ENCODE assay signal across 1 cellular context in the genomic region with DNA sequence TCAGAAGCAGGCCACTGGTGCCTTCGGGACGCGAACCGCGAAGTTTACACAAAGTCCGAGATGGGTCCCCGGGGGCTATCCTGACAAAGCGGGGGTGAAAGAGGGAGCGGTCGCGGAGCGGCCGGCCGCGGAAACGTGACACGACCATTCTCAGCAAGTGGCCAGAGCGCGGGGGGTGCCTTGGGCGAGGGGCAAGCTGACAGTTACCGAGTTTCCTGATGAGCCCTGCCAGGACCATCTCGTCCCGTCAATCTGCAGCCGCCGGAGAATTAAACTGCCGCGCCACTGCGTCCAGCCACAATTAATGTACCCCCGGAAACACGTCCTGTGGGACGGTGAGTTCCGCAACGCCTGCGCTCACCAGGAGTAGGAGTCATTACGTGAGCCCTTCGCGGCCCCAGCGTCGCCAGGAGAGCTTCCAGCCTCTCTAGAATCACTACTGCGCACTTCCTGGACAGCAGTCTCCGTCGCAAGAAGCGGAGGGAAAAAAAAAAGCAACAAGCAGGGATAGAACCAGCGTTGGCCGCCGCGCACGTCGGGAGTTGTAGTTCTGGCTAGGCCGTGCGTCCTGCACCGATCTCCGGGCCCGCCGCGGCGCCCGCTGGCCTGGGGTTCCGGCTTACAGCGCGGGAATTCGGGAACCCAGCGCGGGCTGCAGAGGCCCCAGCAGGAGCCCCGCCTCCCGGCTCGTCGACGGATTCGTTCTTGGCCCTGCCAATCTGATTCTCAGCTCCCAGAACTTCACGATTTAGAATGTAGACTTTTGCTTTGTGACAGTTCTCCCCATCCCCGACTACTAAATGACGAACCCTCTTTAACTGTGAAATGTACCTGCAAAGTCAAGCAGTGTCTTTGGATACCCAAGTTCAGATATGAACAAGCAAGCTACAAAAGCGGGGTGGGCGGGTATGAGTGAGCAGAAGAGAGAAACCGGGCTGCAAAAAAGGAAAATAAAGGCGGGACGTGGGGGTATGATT.
TF ChIP-seq lines count a peak whose summit lies in the region.

A gene with protein sequence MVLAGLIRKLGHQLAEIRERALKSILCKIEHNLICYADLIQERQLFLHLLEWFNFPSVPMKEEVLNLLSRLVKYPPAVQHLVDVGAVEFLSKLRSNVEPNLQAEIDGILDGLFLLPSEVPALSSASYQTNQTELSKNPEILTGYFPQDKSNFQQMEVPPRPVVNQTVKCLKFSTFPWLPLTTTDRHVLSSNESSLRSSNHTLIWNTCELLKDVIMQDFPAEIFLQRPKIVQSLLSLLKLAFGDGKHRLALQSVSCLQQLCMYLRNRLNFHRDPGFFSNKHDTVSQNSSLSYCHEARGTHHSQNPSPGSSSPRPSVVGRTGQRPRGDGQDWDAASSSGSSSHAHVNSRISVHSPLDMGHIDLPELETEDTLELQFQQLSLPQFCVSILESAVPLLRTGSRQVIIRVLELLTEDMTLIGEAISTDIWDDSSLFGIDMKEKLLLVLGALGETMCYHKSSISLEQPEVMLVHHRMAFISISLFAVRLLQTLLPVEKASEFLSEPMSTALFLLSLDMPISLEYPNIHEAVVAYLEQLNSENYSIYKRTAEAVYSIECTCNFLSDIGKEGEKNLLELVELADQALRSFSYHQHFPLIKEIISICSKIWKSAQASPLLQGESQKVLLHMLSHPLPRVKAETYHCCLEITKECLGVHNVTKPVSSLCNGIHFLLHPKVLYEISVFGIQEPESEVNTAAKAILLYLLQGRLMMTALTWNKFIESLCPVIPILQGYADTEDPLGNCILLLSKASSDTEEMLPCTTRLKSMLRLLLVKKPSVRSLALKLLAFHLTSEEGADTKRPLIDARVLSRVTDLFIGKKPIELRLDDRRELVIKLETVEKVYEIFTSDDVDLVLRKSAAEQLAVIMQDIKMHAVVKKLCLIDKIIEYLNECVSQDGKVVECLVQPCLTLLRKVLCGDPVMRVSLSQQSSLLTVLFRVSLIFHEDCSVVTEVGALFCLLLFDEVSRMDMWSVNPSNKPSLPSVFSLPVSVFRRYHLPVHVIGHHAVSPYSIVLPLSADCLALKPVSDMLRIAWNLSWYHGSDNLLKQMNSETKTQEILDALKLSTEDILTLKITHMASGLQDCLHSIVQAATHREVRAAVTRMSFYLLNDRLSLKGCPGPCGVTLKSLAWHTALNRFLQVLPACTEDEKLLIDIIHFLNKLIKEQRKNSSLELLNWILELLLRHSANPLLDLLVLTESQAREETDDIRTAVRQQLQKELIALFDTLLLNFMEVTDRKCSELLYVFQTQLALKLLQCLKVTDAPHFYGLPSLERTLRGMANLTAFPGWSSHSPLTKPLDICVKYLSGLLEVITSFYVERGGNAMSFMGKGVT (N-terminal part only) (minus strand): TSS at position 267 of the 977 bp plus-strand sequence. CDS start 29 bp downstream, at position 238.

TF ChIP-seq in K562, 482 proteins besides CTCF, POLR2A, EP300 and RAD21 (continued from another document and continues in another):
- TF ChIP-seq, protein P1, sequence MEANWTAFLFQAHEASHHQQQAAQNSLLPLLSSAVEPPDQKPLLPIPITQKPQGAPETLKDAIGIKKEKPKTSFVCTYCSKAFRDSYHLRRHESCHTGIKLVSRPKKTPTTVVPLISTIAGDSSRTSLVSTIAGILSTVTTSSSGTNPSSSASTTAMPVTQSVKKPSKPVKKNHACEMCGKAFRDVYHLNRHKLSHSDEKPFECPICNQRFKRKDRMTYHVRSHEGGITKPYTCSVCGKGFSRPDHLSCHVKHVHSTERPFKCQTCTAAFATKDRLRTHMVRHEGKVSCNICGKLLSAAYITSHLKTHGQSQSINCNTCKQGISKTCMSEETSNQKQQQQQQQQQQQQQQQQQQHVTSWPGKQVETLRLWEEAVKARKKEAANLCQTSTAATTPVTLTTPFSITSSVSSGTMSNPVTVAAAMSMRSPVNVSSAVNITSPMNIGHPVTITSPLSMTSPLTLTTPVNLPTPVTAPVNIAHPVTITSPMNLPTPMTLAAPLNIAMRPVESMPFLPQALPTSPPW (CRISPR knock-in tag; IDR thresholded peaks at IDR 0.05), result peak; percentile 51; the same call in 1 of the 2 replicates
- 0 out of 2 replicates have a peak, but pooled peaks have one; percentile 44 for TF ChIP-seq ZNF584 (CRISPR knock-in tag; IDR thresholded peaks at IDR 0.05; ENCODE audit: low read depth)
- TF ChIP-seq NFYB (IDR thresholded peaks at IDR 0.05; ENCODE audit: extremely low read depth, insufficient read length), result peak; percentile 36
- TF ChIP-seq RBM34 (IDR thresholded peaks at IDR 0.05; ENCODE audit: borderline replicate concordance, insufficient read depth, low read length), result no peak
- TF ChIP-seq, protein P2, sequence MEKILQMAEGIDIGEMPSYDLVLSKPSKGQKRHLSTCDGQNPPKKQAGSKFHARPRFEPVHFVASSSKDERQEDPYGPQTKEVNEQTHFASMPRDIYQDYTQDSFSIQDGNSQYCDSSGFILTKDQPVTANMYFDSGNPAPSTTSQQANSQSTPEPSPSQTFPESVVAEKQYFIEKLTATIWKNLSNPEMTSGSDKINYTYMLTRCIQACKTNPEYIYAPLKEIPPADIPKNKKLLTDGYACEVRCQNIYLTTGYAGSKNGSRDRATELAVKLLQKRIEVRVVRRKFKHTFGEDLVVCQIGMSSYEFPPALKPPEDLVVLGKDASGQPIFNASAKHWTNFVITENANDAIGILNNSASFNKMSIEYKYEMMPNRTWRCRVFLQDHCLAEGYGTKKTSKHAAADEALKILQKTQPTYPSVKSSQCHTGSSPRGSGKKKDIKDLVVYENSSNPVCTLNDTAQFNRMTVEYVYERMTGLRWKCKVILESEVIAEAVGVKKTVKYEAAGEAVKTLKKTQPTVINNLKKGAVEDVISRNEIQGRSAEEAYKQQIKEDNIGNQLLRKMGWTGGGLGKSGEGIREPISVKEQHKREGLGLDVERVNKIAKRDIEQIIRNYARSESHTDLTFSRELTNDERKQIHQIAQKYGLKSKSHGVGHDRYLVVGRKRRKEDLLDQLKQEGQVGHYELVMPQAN (IDR thresholded peaks at IDR 0.05; ENCODE audit: borderline replicate concordance), result peak; percentile 41; the same call in 1 of the 2 replicates
- TF ChIP-seq CBX1 (IDR thresholded peaks at IDR 0.05; ENCODE audit: low read depth), result peak; percentile 63; the same call in 1 of the 2 replicates
- peak in 1 of 2 experiments; percentile 99; a peak in 2 of 4 replicates for TF ChIP-seq TRIM24 (IDR thresholded peaks at IDR 0.05)
- peak; percentile 75 for TF ChIP-seq ATF7 (IDR thresholded peaks at IDR 0.05)
- TF ChIP-seq, protein P3, sequence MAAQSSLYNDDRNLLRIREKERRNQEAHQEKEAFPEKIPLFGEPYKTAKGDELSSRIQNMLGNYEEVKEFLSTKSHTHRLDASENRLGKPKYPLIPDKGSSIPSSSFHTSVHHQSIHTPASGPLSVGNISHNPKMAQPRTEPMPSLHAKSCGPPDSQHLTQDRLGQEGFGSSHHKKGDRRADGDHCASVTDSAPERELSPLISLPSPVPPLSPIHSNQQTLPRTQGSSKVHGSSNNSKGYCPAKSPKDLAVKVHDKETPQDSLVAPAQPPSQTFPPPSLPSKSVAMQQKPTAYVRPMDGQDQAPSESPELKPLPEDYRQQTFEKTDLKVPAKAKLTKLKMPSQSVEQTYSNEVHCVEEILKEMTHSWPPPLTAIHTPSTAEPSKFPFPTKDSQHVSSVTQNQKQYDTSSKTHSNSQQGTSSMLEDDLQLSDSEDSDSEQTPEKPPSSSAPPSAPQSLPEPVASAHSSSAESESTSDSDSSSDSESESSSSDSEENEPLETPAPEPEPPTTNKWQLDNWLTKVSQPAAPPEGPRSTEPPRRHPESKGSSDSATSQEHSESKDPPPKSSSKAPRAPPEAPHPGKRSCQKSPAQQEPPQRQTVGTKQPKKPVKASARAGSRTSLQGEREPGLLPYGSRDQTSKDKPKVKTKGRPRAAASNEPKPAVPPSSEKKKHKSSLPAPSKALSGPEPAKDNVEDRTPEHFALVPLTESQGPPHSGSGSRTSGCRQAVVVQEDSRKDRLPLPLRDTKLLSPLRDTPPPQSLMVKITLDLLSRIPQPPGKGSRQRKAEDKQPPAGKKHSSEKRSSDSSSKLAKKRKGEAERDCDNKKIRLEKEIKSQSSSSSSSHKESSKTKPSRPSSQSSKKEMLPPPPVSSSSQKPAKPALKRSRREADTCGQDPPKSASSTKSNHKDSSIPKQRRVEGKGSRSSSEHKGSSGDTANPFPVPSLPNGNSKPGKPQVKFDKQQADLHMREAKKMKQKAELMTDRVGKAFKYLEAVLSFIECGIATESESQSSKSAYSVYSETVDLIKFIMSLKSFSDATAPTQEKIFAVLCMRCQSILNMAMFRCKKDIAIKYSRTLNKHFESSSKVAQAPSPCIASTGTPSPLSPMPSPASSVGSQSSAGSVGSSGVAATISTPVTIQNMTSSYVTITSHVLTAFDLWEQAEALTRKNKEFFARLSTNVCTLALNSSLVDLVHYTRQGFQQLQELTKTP (IDR thresholded peaks at IDR 0.05; ENCODE audit: low read depth in 1 of 2, partially characterized antibody in 2 of 2), result peak in 1 of 2 experiments; percentile 89
- no peak for TF ChIP-seq ZNF224 (CRISPR knock-in tag; IDR thresholded peaks at IDR 0.05)
- peak in 1 of 2 experiments; percentile 61; a peak in 1 of 4 replicates for TF ChIP-seq HDAC1 (IDR thresholded peaks at IDR 0.05)
- peak; percentile 45 for TF ChIP-seq MEIS2 (IDR thresholded peaks at IDR 0.05; ENCODE audit: partially characterized antibody)
- TF ChIP-seq TOE1 (IDR thresholded peaks at IDR 0.05; ENCODE audit: borderline replicate concordance), result peak; percentile 75
- no peak for TF ChIP-seq TOE1 (CRISPR knock-in tag; IDR thresholded peaks at IDR 0.05; ENCODE audit: borderline replicate concordance, low read depth)
- peak; percentile 99 for TF ChIP-seq RBBP5 (IDR thresholded peaks at IDR 0.05; ENCODE audit: borderline replicate concordance, insufficient read depth, low read length, poor library complexity, severe bottlenecking)
- TF ChIP-seq, protein P4, sequence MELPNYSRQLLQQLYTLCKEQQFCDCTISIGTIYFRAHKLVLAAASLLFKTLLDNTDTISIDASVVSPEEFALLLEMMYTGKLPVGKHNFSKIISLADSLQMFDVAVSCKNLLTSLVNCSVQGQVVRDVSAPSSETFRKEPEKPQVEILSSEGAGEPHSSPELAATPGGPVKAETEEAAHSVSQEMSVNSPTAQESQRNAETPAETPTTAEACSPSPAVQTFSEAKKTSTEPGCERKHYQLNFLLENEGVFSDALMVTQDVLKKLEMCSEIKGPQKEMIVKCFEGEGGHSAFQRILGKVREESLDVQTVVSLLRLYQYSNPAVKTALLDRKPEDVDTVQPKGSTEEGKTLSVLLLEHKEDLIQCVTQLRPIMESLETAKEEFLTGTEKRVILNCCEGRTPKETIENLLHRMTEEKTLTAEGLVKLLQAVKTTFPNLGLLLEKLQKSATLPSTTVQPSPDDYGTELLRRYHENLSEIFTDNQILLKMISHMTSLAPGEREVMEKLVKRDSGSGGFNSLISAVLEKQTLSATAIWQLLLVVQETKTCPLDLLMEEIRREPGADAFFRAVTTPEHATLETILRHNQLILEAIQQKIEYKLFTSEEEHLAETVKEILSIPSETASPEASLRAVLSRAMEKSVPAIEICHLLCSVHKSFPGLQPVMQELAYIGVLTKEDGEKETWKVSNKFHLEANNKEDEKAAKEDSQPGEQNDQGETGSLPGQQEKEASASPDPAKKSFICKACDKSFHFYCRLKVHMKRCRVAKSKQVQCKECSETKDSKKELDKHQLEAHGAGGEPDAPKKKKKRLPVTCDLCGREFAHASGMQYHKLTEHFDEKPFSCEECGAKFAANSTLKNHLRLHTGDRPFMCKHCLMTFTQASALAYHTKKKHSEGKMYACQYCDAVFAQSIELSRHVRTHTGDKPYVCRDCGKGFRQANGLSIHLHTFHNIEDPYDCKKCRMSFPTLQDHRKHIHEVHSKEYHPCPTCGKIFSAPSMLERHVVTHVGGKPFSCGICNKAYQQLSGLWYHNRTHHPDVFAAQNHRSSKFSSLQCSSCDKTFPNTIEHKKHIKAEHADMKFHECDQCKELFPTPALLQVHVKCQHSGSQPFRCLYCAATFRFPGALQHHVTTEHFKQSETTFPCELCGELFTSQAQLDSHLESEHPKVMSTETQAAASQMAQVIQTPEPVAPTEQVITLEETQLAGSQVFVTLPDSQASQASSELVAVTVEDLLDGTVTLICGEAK (IDR thresholded peaks at IDR 0.05), result peak; percentile 96
- TF ChIP-seq, protein P4 (CRISPR knock-in tag; IDR thresholded peaks at IDR 0.05), result no peak
- no peak for TF ChIP-seq SMARCA5 (IDR thresholded peaks at IDR 0.05)
- no peak for TF ChIP-seq HNRNPL (IDR thresholded peaks at IDR 0.05; ENCODE audit: low read depth, low read length)
- peak; percentile 91 for TF ChIP-seq CXXC5 (CRISPR knock-in tag; IDR thresholded peaks at IDR 0.05)
- TF ChIP-seq, protein P5, sequence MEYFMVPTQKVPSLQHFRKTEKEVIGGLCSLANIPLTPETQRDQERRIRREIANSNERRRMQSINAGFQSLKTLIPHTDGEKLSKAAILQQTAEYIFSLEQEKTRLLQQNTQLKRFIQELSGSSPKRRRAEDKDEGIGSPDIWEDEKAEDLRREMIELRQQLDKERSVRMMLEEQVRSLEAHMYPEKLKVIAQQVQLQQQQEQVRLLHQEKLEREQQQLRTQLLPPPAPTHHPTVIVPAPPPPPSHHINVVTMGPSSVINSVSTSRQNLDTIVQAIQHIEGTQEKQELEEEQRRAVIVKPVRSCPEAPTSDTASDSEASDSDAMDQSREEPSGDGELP (CRISPR knock-in tag; IDR thresholded peaks at IDR 0.05; ENCODE audit: borderline replicate concordance), result peak; percentile 39
- peak; percentile 61 for TF ChIP-seq DACH1 (IDR thresholded peaks at IDR 0.05; ENCODE audit: partially characterized antibody)
- no peak for TF ChIP-seq WHSC1 (IDR thresholded peaks at IDR 0.05; ENCODE audit: low read length)
- peak; percentile 9; the same call in 1 of the 2 replicates for TF ChIP-seq TCF7 (IDR thresholded peaks at IDR 0.05; ENCODE audit: borderline replicate concordance)
